ENCODE assay signal across 26 cellular contexts in the genomic region with DNA sequence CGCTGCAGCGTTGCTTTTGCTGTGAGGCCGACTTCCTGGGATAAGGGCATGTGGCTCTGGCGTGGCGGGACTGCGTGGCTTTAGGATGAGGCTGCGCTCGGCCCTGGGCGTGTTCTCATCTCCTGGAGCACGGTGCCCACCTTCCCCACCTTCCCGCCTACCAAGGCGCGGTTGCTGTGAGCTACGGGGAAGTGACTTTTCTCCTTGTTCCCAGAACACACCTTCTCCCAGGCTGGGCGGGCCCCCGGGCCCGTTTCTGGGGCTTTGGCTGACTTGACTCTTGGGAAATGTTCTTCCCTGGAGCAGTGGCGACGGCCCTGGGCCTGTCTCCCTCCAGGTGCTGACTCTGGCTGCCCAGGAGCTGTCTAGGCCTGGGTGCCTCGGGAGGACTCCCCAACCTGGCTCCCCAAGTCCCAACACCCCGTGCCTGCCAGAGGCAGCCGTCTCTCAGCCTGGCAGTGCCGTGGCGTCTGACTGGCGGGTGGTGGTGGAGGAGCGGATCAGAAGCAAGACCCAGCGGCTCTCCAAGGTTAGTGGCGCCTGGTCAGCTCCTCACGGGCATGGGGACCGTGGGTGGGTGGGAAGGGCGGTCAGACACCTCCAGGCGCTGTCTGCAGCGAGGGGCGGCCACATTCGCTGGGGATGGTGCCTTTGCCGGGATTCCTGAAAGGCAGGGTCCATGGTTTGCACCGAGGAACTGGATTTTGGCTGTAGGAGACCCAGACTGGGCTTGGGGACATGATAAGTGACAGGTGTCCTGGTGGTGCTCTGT. TPM values are rescaled to one million over a fixed set of nuclear protein-coding genes. Genes with fewer than 3 reads are reported as not detected.
"Had no signal": no experiment of that assay in that cellular context is flagged by ENCODE, and none has a peak within 500 bp of the region (broad histone marks: within the 10 kb centered on the region; RNA-seq: fewer than 3 reads in every experiment).

No MANE protein-coding gene starts in this region.

- H3K4me3 ChIP-seq: dorsolateral prefrontal cortex, heart left ventricle, pancreas, spleen, tibial artery, upper lobe of left lung, vagina had no signal

- H3K27ac ChIP-seq: heart left ventricle, pancreas, spleen, tibial artery, upper lobe of left lung, vagina had no signal

- H3K9me3 ChIP-seq: heart left ventricle, pancreas, spleen, tibial artery, upper lobe of left lung, vagina had no signal

- DNase-seq: cortex of kidney; dorsolateral prefrontal cortex; effector CD8-positive, alpha-beta T cell; hippocampal formation; mesendoderm; naive thymus-derived CD4-positive, alpha-beta T cell; occipital lobe; spleen; stimulated activated CD4-positive, alpha-beta T cell treated with anti-CD3 and anti-CD28 coated beads, Interleukin-15, amount 100 ng/mL, for 24 hours; stimulated activated CD4-positive, alpha-beta T cell treated with anti-CD3 and anti-CD28 coated beads, Interleukin-1b, Interleukin-23, amount 100 ng/mL, for 48 hours; stimulated activated CD4-positive, alpha-beta T cell treated with anti-CD3 and anti-CD28 coated beads, Interleukin-4, amount 100 ng/mL, for 24 hours; tibial artery had no signal

- FAIRE-seq: frontal cortex, pancreas had no signal

- ATAC-seq: heart left ventricle; naive thymus-derived CD4-positive, alpha-beta T cell; pancreas; sciatic nerve; stimulated activated memory B cell treated with anti-CD40 and anti-IgM and Interleukin-4, amounts not matched to agents 10 μg/mL and 1 μg/mL and 100 μg/mL, for 72 hours had no signal

- H3K4me1 ChIP-seq: pancreas had no signal

- H3K27me3 ChIP-seq: dorsolateral prefrontal cortex, heart left ventricle, pancreas, spleen, tibial artery, upper lobe of left lung, vagina had no signal

RNA-seq across cellular contexts. Expression of a gene that starts 16.5 kb away (rescaled TPM):
- total RNA-seq: frontal cortex, kidney epithelial cell, lung microvascular endothelial cell, mononuclear cell, occipital lobe, pancreas, progenitor cell of endocrine pancreas, sciatic nerve, temporal lobe, vagina had no signal
- polyA plus RNA-seq: esophagus; liver; naive thymus-derived CD4-positive, alpha-beta T cell; pancreas had no signal

RNA-seq across cellular contexts. Expression of a gene that starts 28.2 kb away (rescaled TPM):
- total RNA-seq: progenitor cell of endocrine pancreas had no signal
